ENCODE assay signal across 1 cellular context in genomic region chr11:48036011-48036410, GRCh38.
TF ChIP-seq lines count a peak whose summit lies in the region.

No MANE protein-coding gene starts in this region.

TF ChIP-seq in WTC11, 78 proteins besides CTCF, POLR2A, EP300 and RAD21 (continued from another document):
- TF ChIP-seq USF2 (CRISPR knock-in tag; IDR thresholded peaks at IDR 0.05) (no peak), ZNF416 (CRISPR knock-in tag; IDR thresholded peaks at IDR 0.05) (no peak), RORB (CRISPR knock-in tag; IDR thresholded peaks at IDR 0.05) (no peak), ZNF263 (CRISPR knock-in tag; IDR thresholded peaks at IDR 0.05; ENCODE audit: low read depth) (no peak), MAX (CRISPR knock-in tag; IDR thresholded peaks at IDR 0.05) (no peak), ATF3 (CRISPR knock-in tag; conservative IDR thresholded peaks at IDR 0.05) (no peak), ZMAT4 (CRISPR knock-in tag; IDR thresholded peaks at IDR 0.05) (no peak), PREB (CRISPR knock-in tag; IDR thresholded peaks at IDR 0.05; ENCODE audit: borderline replicate concordance) (no peak), NR3C1 (CRISPR knock-in tag; conservative IDR thresholded peaks at IDR 0.05; ENCODE audit: low read depth) (no peak)
